In genomic region chr9:38171538-38171884, GRCh38 we compare ENCODE assay signal across 1 cellular context.
TF ChIP-seq lines count a peak whose summit lies in the region.

No MANE protein-coding gene starts in this region.

TF ChIP-seq in H1, 55 proteins besides CTCF, POLR2A, EP300 and RAD21:
- no peak for TF ChIP-seq BRCA1 (IDR thresholded peaks at IDR 0.05; ENCODE audit: low read depth, low read length)
- TF ChIP-seq HDAC6 (IDR thresholded peaks at IDR 0.05; ENCODE audit: low read depth, low read length), result no peak
TF ChIP-seq in H1: peak in this region for 0.
